1 cellular context compared by ENCODE assay signal in genomic region chr9:35488566-35489312, GRCh38.
TF ChIP-seq lines count a peak whose summit lies in the region.

No MANE protein-coding gene starts in this region.

TF ChIP-seq in HepG2, 621 proteins besides CTCF, POLR2A, EP300 and RAD21 (continued from another document and continues in another):
- TF ChIP-seq THAP9 (CRISPR knock-in tag; IDR thresholded peaks at IDR 0.05; ENCODE audit: borderline replicate concordance) (0 out of 2 replicates have a peak, but pooled peaks have one; percentile 0), MIXL1 (CRISPR knock-in tag; IDR thresholded peaks at IDR 0.05) (no peak), ZNF724P (CRISPR knock-in tag; IDR thresholded peaks at IDR 0.05; ENCODE audit: borderline replicate concordance) (no peak), MXD1 (CRISPR knock-in tag; IDR thresholded peaks at IDR 0.05) (no peak), CEBPB (IDR thresholded peaks at IDR 0.05; ENCODE audit: borderline replicate concordance, low read depth, low read length) (no peak), U2AF2 (IDR thresholded peaks at IDR 0.05; ENCODE audit: low read depth, low read length) (no peak), NKX3-1 (CRISPR knock-in tag; IDR thresholded peaks at IDR 0.05) (no peak), E2F1 (CRISPR knock-in tag; IDR thresholded peaks at IDR 0.05) (0 out of 2 replicates have a peak, but pooled peaks have one; percentile 36), ZNF607 (CRISPR knock-in tag; IDR thresholded peaks at IDR 0.05; ENCODE audit: borderline replicate concordance) (no peak), ZBTB4 (CRISPR knock-in tag; IDR thresholded peaks at IDR 0.05; ENCODE audit: borderline replicate concordance) (no peak), ARNT (IDR thresholded peaks at IDR 0.05) (no peak), ZNF781 (CRISPR knock-in tag; IDR thresholded peaks at IDR 0.05; ENCODE audit: borderline replicate concordance, not compliant biosample characterization) (peak; percentile 28), PREB (CRISPR knock-in tag; IDR thresholded peaks at IDR 0.05) (no peak), TEF (CRISPR knock-in tag; IDR thresholded peaks at IDR 0.05) (no peak), HOMEZ (CRISPR knock-in tag; IDR thresholded peaks at IDR 0.05; ENCODE audit: low read depth) (no peak), CREB1 (IDR thresholded peaks at IDR 0.05) (no peak), CREB1 (CRISPR knock-in tag; IDR thresholded peaks at IDR 0.05) (no peak), GMEB2 (CRISPR knock-in tag; IDR thresholded peaks at IDR 0.05; ENCODE audit: low read depth) (no peak), ZNF264 (CRISPR knock-in tag; IDR thresholded peaks at IDR 0.05) (no peak), ZNF143 (CRISPR knock-in tag; IDR thresholded peaks at IDR 0.05) (peak; percentile 75), ZMAT5 (CRISPR knock-in tag; IDR thresholded peaks at IDR 0.05; ENCODE audit: borderline replicate concordance, low read depth) (no peak), JUND (CRISPR knock-in tag; IDR thresholded peaks at IDR 0.05) (no peak), ATAD3A (CRISPR knock-in tag; IDR thresholded peaks at IDR 0.05) (no peak), ZNF7 (CRISPR knock-in tag; IDR thresholded peaks at IDR 0.05) (no peak), RNF219 (CRISPR knock-in tag; IDR thresholded peaks at IDR 0.05) (no peak), RARG (CRISPR knock-in tag; IDR thresholded peaks at IDR 0.05; ENCODE audit: low read depth) (no peak), HDAC1 (CRISPR knock-in tag; IDR thresholded peaks at IDR 0.05) (no peak), SOX13 (IDR thresholded peaks at IDR 0.05) (no peak), SOX13 (CRISPR knock-in tag; conservative IDR thresholded peaks at IDR 0.05 in 1 of 2, IDR thresholded peaks at IDR 0.05 in 1 of 2) (no peak), THAP7 (CRISPR knock-in tag; IDR thresholded peaks at IDR 0.05) (no peak; the same call in 1 of the 2 replicates), PHB2 (IDR thresholded peaks at IDR 0.05; ENCODE audit: partially characterized antibody) (no peak), ZNF790 (CRISPR knock-in tag; IDR thresholded peaks at IDR 0.05; ENCODE audit: borderline replicate concordance) (no peak), ZNF354B (CRISPR knock-in tag; IDR thresholded peaks at IDR 0.05) (no peak), MYNN (CRISPR knock-in tag; IDR thresholded peaks at IDR 0.05; ENCODE audit: low read depth) (no peak), HNF4A (CRISPR knock-in tag; IDR thresholded peaks at IDR 0.05) (peak; percentile 35), HNF4G (IDR thresholded peaks at IDR 0.05; ENCODE audit: borderline replicate concordance, low read depth, low read length) (peak; percentile 54), HNF4G (CRISPR knock-in tag; IDR thresholded peaks at IDR 0.05; ENCODE audit: borderline replicate concordance, low read depth) (no peak), TBL1XR1 (IDR thresholded peaks at IDR 0.05; ENCODE audit: borderline replicate concordance, low read length, partially characterized antibody) (no peak), KLF12 (CRISPR knock-in tag; IDR thresholded peaks at IDR 0.05; ENCODE audit: borderline replicate concordance) (no peak), ZNF275 (CRISPR knock-in tag; IDR thresholded peaks at IDR 0.05; ENCODE audit: borderline replicate concordance) (no peak), PRMT3 (CRISPR knock-in tag; IDR thresholded peaks at IDR 0.05; ENCODE audit: borderline replicate concordance, low read depth) (no peak), SALL1 (CRISPR knock-in tag; IDR thresholded peaks at IDR 0.05) (no peak), ZEB1 (IDR thresholded peaks at IDR 0.05; ENCODE audit: insufficient replicate concordance, low read depth) (peak; percentile 59), PHF5A (CRISPR knock-in tag; IDR thresholded peaks at IDR 0.05; ENCODE audit: low read depth, unreplicated experiment) (no peak), NFYB (CRISPR knock-in tag; IDR thresholded peaks at IDR 0.05) (peak; percentile 82), TFDP1 (CRISPR knock-in tag; IDR thresholded peaks at IDR 0.05; ENCODE audit: borderline replicate concordance) (0 out of 2 replicates have a peak, but pooled peaks have one; percentile 44)
